In genomic region chr12:116881325-116881866, GRCh38 we compare ENCODE assay signal across 1 cellular context.
TF ChIP-seq lines count a peak whose summit lies in the region.

TSS of gene HRK (minus strand) at chr12:116881441. CDS start at chr12:116881307, 134 bp downstream.

TF ChIP-seq in HepG2, 621 proteins besides CTCF, POLR2A, EP300 and RAD21 (continued from another document):
- no peak for TF ChIP-seq SNAPC4 (CRISPR knock-in tag; IDR thresholded peaks at IDR 0.05)
TF ChIP-seq in HepG2: peak in this region for 1.
